Comparison of ENCODE assay signal across 8 cellular contexts in the genomic region with DNA sequence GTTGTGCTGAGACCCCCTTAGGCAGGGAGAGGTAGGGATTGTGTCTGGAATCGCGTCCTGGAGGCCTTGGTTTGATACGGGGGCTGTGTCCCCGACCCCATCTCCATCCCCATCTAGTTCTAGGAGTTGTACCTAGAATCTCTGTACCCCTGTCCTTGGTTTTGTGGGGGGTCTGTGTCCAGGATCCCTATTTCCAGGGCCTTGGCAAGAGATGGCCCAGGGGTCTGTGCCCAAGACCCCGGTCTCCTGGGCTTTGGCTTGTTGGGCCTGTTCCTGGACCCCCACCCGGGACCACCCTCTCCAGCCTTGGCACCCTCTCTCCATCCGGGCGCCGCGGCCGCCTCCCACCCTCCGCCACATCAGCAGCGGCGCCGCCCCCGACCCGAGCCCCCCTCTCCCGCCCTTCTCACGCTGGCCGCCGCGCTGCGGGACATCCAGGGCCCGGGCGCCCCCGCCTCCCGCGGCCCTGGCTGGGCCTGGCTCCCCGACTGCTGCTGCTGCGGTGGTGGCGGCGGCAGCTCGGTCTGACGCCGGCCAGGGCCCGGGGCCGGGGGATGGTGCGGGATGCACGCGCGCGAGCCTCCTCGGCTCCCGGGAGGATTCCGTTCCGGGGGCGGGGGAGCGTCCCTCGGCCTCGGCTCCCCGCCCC. TPM values are rescaled to one million over a fixed set of nuclear protein-coding genes. Genes with fewer than 3 reads are reported as not detected.
DNase-seq lines count a peak whose midpoint lies in the region; ATAC-seq and TF ChIP-seq lines count a peak whose summit lies in the region.

A gene (minus strand): TSS at position 602 of the 649 bp plus-strand sequence. CDS start 168 bp downstream, at position 434.

- no peak for TF ChIP-seq RAD21 in neural cell (conservative IDR thresholded peaks at IDR 0.05)

- H3K27ac ChIP-seq in PC-9 (peak within 1 kb of the TSS; percentile 81), neural cell (ENCODE audit: low read length) (peak within 1 kb of the TSS; percentile 41)

- TF ChIP-seq EP300 in neural cell (conservative IDR thresholded peaks at IDR 0.05; ENCODE audit: poor library complexity, severe bottlenecking) = peak; percentile 45

- CTCF ChIA-PET in PC-9 (lab: Charles Lee) = no interaction called here

- no peaks in the 10 kb centered on the region for H3K27me3 ChIP-seq in PC-9 (ENCODE audit: insufficient read depth, low read depth)
- H3K27me3 ChIP-seq in neural cell (ENCODE audit: insufficient read depth, low read depth, low read length) = no peaks in the 10 kb centered on the region

- no peak for DNase-seq in PC-9
- no peak for DNase-seq in epithelial cell of esophagus (ENCODE audit: low read depth)
- no peak for DNase-seq in D341Med (ENCODE audit: low spot score)
- DNase-seq in NOMO-1 treated with DMSO at 0.1 percent for 48 hours (lab: John Stamatoyannopoulos, UW; ENCODE audit: unreplicated experiment) = no peak
- DNase-seq in Ammon's horn (ENCODE audit: low spot score) = no peak

- BruUV-seq in PC-9 (replicated peaks; lab: Mats Ljungman, UMichigan) = no TSS peak

- H3K79me2 ChIP-seq in PC-9 (ENCODE audit: low read depth) = peaks cover 10% of the 10 kb centered on the region
- peaks cover 21% of the 10 kb centered on the region for H3K79me2 ChIP-seq in neural cell (replicated peaks; ENCODE audit: insufficient read depth, low read length)

- H3K9ac ChIP-seq in neural cell (ENCODE audit: low read length) = peak within 1 kb of the TSS; percentile 87

- H3K9me3 ChIP-seq in PC-9 (ENCODE audit: insufficient read depth, low read depth) (no peaks in the 10 kb centered on the region), neural cell (ENCODE audit: low read length) (no peaks in the 10 kb centered on the region)

- H3K9me2 ChIP-seq in PC-9 (ENCODE audit: insufficient read depth) (no peaks in the 10 kb centered on the region), neural cell (ENCODE audit: insufficient read depth, low read length) (no peaks in the 10 kb centered on the region)

- ATAC-seq in GM19324 (IDR thresholded peaks at IDR 0.05; ENCODE audit: low FRiP score, unreplicated experiment) (peak; percentile 9), HG03354 (IDR thresholded peaks at IDR 0.05; ENCODE audit: poor library complexity, severe bottlenecking, unreplicated experiment) (no peak)

- H3K4me3 ChIP-seq in PC-9 (peak within 1 kb of the TSS; percentile 75), epithelial cell of esophagus (ENCODE audit: low read length) (peak within 1 kb of the TSS; percentile 58), neural cell (ENCODE audit: low read length) (peak within 1 kb of the TSS; percentile 81)

- peak within 1 kb of the TSS; percentile 95 for H3K4me2 ChIP-seq in PC-9
- H3K4me2 ChIP-seq in neural cell (ENCODE audit: low read length) = peak within 1 kb of the TSS; percentile 93

- no peaks in the 10 kb centered on the region for H3K36me3 ChIP-seq in PC-9 (ENCODE audit: low read depth)
- H3K36me3 ChIP-seq in neural cell (ENCODE audit: insufficient read depth, low read length) = no peaks in the 10 kb centered on the region

- H3K4me1 ChIP-seq in PC-9 (replicated peaks; ENCODE audit: insufficient read depth) = peaks cover 19% of the 10 kb centered on the region

- TF ChIP-seq CTCF in PC-9 (conservative IDR thresholded peaks at IDR 0.05) (no peak), epithelial cell of esophagus (IDR thresholded peaks at IDR 0.05; ENCODE audit: insufficient read depth, low read depth, low read length, missing control alignments) (no peak), neural cell (IDR thresholded peaks at IDR 0.05; ENCODE audit: poor library complexity, severe bottlenecking) (no peak)

- H4K20me1 ChIP-seq in PC-9 (ENCODE audit: insufficient read depth) (no peaks in the 10 kb centered on the region), neural cell (ENCODE audit: insufficient read depth) (no peaks in the 10 kb centered on the region)

- H3F3A ChIP-seq in PC-9 (ENCODE audit: insufficient read depth, low read depth) (peaks cover 7% of the 10 kb centered on the region; the same call in 1 of the 2 replicates), neural cell (ENCODE audit: insufficient read depth, low read length, poor library complexity, severe bottlenecking) (no peaks in the 10 kb centered on the region)

- intact Hi-C loops in PC-9 (cut with micrococcal nuclease; ENCODE audit: unreplicated experiment) = loop anchor here (1.0 to 2.0 kb wide), 2 partner anchors 25 to 61 kb away; a partner anchor contains a TSS

- H2AFZ ChIP-seq in PC-9 (peak within 1 kb of the TSS; percentile 79), neural cell (ENCODE audit: low read depth, low read length) (peak within 1 kb of the TSS; percentile 58)

- POLR2A ChIA-PET in PC-9 (lab: Charles Lee; ENCODE audit: unreplicated experiment) = interaction anchor here (0.7 to 0.9 kb wide), 2 partner anchors 46 to 54 kb away, joined by 3 to 7 read pairs; no protein-coding TSS in a partner anchor

TF ChIP-seq in neural cell, 6 proteins besides CTCF, POLR2A, EP300 and RAD21:
- TF ChIP-seq POLR2AphosphoS5 (IDR thresholded peaks at IDR 0.05) = peak; percentile 68
- TF ChIP-seq EZH2 (IDR thresholded peaks at IDR 0.05; ENCODE audit: borderline replicate concordance, insufficient read depth, low read length, poor library complexity, severe bottlenecking) = no peak
- peak; percentile 61 for TF ChIP-seq MXI1 (conservative IDR thresholded peaks at IDR 0.05; ENCODE audit: poor library complexity, severe bottlenecking)

RNA-seq across cellular contexts. Expression of the gene that starts here (rescaled TPM):
- total RNA-seq in PC-9 (2021) = 57.7 and 86.6 TPM in 2 replicates
- polyA plus RNA-seq in neural cell = 20.5 and 27.7 TPM in 2 replicates
- 14.9 and 24.4 TPM in 2 replicates for polyA minus RNA-seq in neural cell
